ENCODE assay signal across 1 cellular context in genomic region chr1:95369985-95370670, GRCh38.
A peak's percentile ranks its signal among the peaks of the same experiment; 100 is the strongest.
TF ChIP-seq lines count a peak whose summit lies in the region.

No MANE protein-coding gene starts in this region.

TF ChIP-seq in WTC11, 78 proteins besides CTCF, POLR2A, EP300 and RAD21:
- TF ChIP-seq FOXJ3 (CRISPR knock-in tag; IDR thresholded peaks at IDR 0.05; ENCODE audit: borderline replicate concordance): no peak
- TF ChIP-seq ELF4 (CRISPR knock-in tag; IDR thresholded peaks at IDR 0.05; ENCODE audit: low read depth): no peak
- TF ChIP-seq MLX (CRISPR knock-in tag; IDR thresholded peaks at IDR 0.05): no peak
- no peak for TF ChIP-seq NR2C2 (CRISPR knock-in tag; IDR thresholded peaks at IDR 0.05)
- no peak for TF ChIP-seq ZMAT4 (CRISPR knock-in tag; IDR thresholded peaks at IDR 0.05)
- TF ChIP-seq EMX1 (CRISPR knock-in tag; IDR thresholded peaks at IDR 0.05): no peak
- TF ChIP-seq ZNF219 (CRISPR knock-in tag; IDR thresholded peaks at IDR 0.05; ENCODE audit: borderline replicate concordance): no peak
- no peak for TF ChIP-seq ERG (CRISPR knock-in tag; IDR thresholded peaks at IDR 0.05)
- no peak for TF ChIP-seq ARID4B (CRISPR knock-in tag; IDR thresholded peaks at IDR 0.05; ENCODE audit: borderline replicate concordance)
- TF ChIP-seq CREB1 (CRISPR knock-in tag; IDR thresholded peaks at IDR 0.05): no peak
- TF ChIP-seq USF1 (CRISPR knock-in tag; IDR thresholded peaks at IDR 0.05): 0 out of 2 replicates have a peak, but pooled peaks have one; percentile 47
- TF ChIP-seq FOXK1 (CRISPR knock-in tag; IDR thresholded peaks at IDR 0.05): no peak
- TF ChIP-seq PRRX2 (CRISPR knock-in tag; IDR thresholded peaks at IDR 0.05): no peak
- no peak for TF ChIP-seq OVOL2 (CRISPR knock-in tag; IDR thresholded peaks at IDR 0.05; ENCODE audit: borderline replicate concordance)
- TF ChIP-seq ATF1 (CRISPR knock-in tag; IDR thresholded peaks at IDR 0.05): no peak
- peak; percentile 77 for TF ChIP-seq USF2 (CRISPR knock-in tag; IDR thresholded peaks at IDR 0.05)
- TF ChIP-seq SMAD4 (CRISPR knock-in tag; IDR thresholded peaks at IDR 0.05): no peak
- TF ChIP-seq TEAD4 (CRISPR knock-in tag; IDR thresholded peaks at IDR 0.05): no peak
